In genomic region chr6:166642646-166643045, GRCh38 we compare ENCODE assay signal across 6 cellular contexts.
"Had no signal": no experiment of that assay in that cellular context is flagged by ENCODE, and none has a peak within 500 bp of the region (broad histone marks: within the 10 kb centered on the region; RNA-seq: fewer than 3 reads in every experiment).

No MANE protein-coding gene starts in this region.

- H3K4me3 ChIP-seq: K562 had no signal

- ATAC-seq: HepG2, K562 had no signal

- H3K27ac ChIP-seq: HL-60 had no signal

- DNase-seq: IMR-90, KBM-7 had no signal

- FAIRE-seq: HepG2, HTR-8/SVneo, K562 had no signal
